Comparison of ENCODE assay signal across 10 cellular contexts in the genomic region with DNA sequence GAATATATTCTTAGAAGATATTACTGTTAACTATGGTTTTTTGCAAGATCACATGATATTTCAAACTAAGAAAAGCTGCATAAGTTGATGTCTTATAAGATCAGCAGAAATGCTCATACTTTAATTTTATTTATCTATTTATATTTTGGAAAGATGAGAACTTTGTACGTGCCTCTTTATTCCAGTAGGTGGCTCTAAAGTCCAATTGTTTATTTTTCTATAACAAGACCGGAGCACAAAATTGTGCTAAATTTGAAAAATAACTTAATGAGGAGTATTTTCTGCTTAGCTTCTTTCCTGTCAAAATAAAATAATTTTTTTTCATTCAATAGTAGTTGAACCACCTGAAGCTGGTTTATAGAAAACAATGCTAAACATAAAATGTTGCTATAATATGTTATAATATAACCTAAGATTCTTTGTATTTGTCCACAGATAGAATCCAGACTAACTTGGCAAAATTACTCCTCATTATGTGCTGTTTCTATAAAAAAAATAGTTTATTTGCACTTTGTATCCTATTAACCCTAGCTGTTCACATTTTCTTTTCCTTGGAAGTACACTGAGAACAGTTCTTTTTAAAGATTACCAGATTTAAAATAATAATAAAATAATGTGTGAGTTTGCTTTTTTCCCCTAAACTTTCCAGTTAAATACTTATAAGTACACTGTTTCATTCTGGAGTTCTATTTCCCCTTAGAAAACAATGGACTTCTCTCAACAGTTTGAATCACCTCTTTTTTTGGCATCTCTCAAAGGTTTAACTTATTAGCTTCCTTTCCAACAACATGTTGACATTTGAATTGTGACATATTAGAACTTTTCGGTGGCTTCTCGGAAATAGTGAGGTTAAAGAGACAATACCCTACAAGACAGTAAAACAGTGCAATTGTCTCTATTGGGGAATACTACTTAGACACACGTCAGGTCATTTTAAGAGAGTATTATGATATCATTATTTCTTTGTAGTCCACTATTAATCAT.
DNase-seq lines count a peak whose midpoint lies in the region; FAIRE-seq and TF ChIP-seq lines count a peak whose summit lies in the region.
"Had no signal": no experiment of that assay in that cellular context is flagged by ENCODE, and none has a peak within 500 bp of the region (broad histone marks: within the 10 kb centered on the region; RNA-seq: fewer than 3 reads in every experiment).

No MANE protein-coding gene starts in this region.

- H3K4me3 ChIP-seq in AG09309 (ENCODE audit: control insufficient read depth, low read depth, low read length) (no peak overlapping the region), adipocyte (ENCODE audit: low read length) (no peak overlapping the region), tibial artery (no peak overlapping the region)
- H3K4me3 ChIP-seq: SJCRH30 had no signal

- TF ChIP-seq CTCF in AG09309 (IDR thresholded peaks at IDR 0.05; ENCODE audit: control insufficient read depth, insufficient read depth, low read depth, low read length, missing control alignments) (peak; percentile 27), tibial artery (IDR thresholded peaks at IDR 0.05) (peak in 1 of 2 experiments; percentile 22)

- FAIRE-seq in urothelium cell line (lab: Jason Lieb, UNC) = no peak

- no peaks in the 10 kb centered on the region for H3K9me3 ChIP-seq in adipocyte (ENCODE audit: control insufficient read depth, low read length)
- no peaks in the 10 kb centered on the region for H3K9me3 ChIP-seq in tibial artery
- H3K9me3 ChIP-seq: SJCRH30 had no signal

- no peaks in the 10 kb centered on the region for H3K27me3 ChIP-seq in adipocyte (replicated peaks; ENCODE audit: control insufficient read depth, insufficient read depth, low read length)
- peaks cover 0 to 5% of the 10 kb centered on the region in 2 donors for H3K27me3 ChIP-seq in tibial artery
- H3K27me3 ChIP-seq: SJCRH30 had no signal

- H3K9ac ChIP-seq in adipocyte (ENCODE audit: low read length) = no peak overlapping the region

- no peaks in the 10 kb centered on the region for H3K36me3 ChIP-seq in adipocyte (ENCODE audit: control insufficient read depth, insufficient read depth, low read length, severe bottlenecking)
- H3K36me3 ChIP-seq in tibial artery = no peaks in the 10 kb centered on the region

- intact Hi-C loops in tibial artery (cut with DNase I; ENCODE audit: low total_unique reads) = no loop called here

- H3K27ac ChIP-seq in tibial artery = no peak overlapping the region
- H3K27ac ChIP-seq: SJCRH30 had no signal

- H3K4me1 ChIP-seq in adipocyte (ENCODE audit: control insufficient read depth, insufficient read depth, low read length) (peaks cover 6% of the 10 kb centered on the region), tibial artery (no peaks in the 10 kb centered on the region)
- H3K4me1 ChIP-seq: SJCRH30 had no signal

- DNase-seq in AG09309 (ENCODE audit: low read depth) = no peak
- DNase-seq in HCEC 1CT = peak; percentile 34
- DNase-seq in adipocyte (ENCODE audit: low read depth) = peak; percentile 74
- DNase-seq in kidney tubule cell (ENCODE audit: low spot score) = peak; percentile 31
- no peak for DNase-seq in urothelium cell line (ENCODE audit: low spot score)
- no peak for DNase-seq in stimulated activated CD4-positive, alpha-beta T cell treated with anti-CD3 and anti-CD28 coated beads, Interleukin-12 subunit alpha, Interleukin-12 subunit beta, amount 100 ng/mL, for 4 hours
- no peak for DNase-seq in tibial artery
- DNase-seq in activated effector memory CD4-positive, alpha-beta T cell treated with anti-CD3 and anti-CD28 coated beads, Interleukin-2, amount 50 U/mL, for 16 hours = no peak
- DNase-seq: activated gamma-delta T cell treated with Interleukin-2 at 50 U/mL for 16 hours had no signal

Comparison
In these comparisons a context has a peak if more than half of its experiments do, and no peak if none do; other contexts are left out.
1. DNase-seq: peak in HCEC 1CT (single experiment), adipocyte (single experiment) and kidney tubule cell (single experiment); none in AG09309 (single experiment), urothelium cell line (single experiment), stimulated activated CD4-positive, alpha-beta T cell treated with anti-CD3 and anti-CD28 coated beads, Interleukin-12 subunit alpha, Interleukin-12 subunit beta, amount 100 ng/mL, for 4 hours (single experiment), tibial artery (0 of 2) and activated effector memory CD4-positive, alpha-beta T cell treated with anti-CD3 and anti-CD28 coated beads, Interleukin-2, amount 50 U/mL, for 16 hours (single experiment).